ENCODE assay signal across 27 cellular contexts in the genomic region with DNA sequence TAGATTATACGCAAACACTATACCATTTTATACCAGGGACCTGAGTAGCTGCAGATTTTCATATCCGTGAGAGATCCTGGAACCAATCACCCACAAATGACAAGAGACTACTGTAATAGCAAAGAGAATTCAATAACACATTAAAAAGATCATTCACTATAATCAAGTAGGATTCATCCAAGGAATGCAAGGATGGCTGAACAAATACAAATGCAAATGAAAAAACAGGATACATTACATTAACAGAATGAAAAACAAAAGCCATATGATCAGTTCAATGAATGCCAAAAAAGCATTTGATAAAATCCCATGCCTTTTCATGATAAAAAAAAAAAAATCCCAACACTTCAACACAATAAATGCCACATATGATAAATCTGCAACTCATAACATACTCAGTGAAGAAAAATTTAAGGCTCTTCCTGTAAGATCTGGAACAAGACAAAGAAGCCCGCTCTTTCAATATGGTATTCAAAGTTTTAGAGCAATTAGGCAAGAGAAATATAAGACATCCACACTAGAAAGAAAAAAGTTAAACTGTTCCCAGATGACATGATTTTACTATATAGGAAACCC.
"Had no signal": no experiment of that assay in that cellular context is flagged by ENCODE, and none has a peak within 500 bp of the region (broad histone marks: within the 10 kb centered on the region; RNA-seq: fewer than 3 reads in every experiment).

No MANE protein-coding gene starts in this region.

- H3K36me3 ChIP-seq: cardiac muscle cell, gastroesophageal sphincter, sigmoid colon, thoracic aorta had no signal

- H3K4me3 Mint-ChIP-seq: activated B cell treated with CpG ODN at 0.5 μM for 24 hours; activated CD4-positive, alpha-beta T cell treated with anti-CD3 and anti-CD28 coated beads for 36 hours; activated naive CD8-positive, alpha-beta T cell; mesothelial cell of epicardium; naive B cell; neural crest cell; stimulated activated effector memory CD8-positive, alpha-beta T cell treated with anti-CD3 and anti-CD28 coated beads, Interleukin-12 subunit alpha, Interleukin-12 subunit beta, amount 100 ng/mL, for 72 hours; stimulated activated naive CD8-positive, alpha-beta T cell treated with anti-CD3 and anti-CD28 coated beads, Interleukin-15, Interleukin-2, amounts not matched to agents 100 ng/mL and 50 ng/mL, for 24 hours; T-helper 2 cell treated with Interferon-gamma antibody and Interleukin-4, amounts not matched to agents 5 μg/mL and 100 μg/mL, for 36 hours; type B pancreatic cell had no signal

- H2AFZ ChIP-seq: parathyroid adenoma had no signal

- H3K27me3 ChIP-seq: cardiac muscle cell, gastroesophageal sphincter, sigmoid colon had no signal

- DNase-seq: activated B cell treated with CpG ODN at 0.5 μM for 24 hours; activated CD4-positive, alpha-beta T cell treated with anti-CD3 and anti-CD28 coated beads for 36 hours; activated CD4-positive, alpha-beta T cell treated with anti-CD3 and anti-CD28 coated beads, Interleukin-2, amount 50 U/mL, for 4 hours; activated effector memory CD4-positive, alpha-beta T cell treated with Interleukin-2 at 50 U/mL for 16 hours; activated naive CD4-positive, alpha-beta T cell treated with Interleukin-2 at 50 U/mL for 16 hours; anterior cingulate cortex; cortex of kidney; head of caudate nucleus; hippocampal formation; naive B cell; occipital lobe; psoas muscle; sigmoid colon; small intestine; stimulated activated CD4-positive, alpha-beta T cell treated with anti-CD3 and anti-CD28 coated beads, Interleukin-4, amount 100 ng/mL, for 24 hours; T-helper 1 cell had no signal

- ATAC-seq: activated CD4-positive, alpha-beta T cell treated with anti-CD3 and anti-CD28 coated beads for 36 hours; gastroesophageal sphincter; psoas muscle; stimulated activated effector memory CD8-positive, alpha-beta T cell treated with anti-CD3 and anti-CD28 coated beads, Interleukin-12 subunit alpha, Interleukin-12 subunit beta, amount 100 ng/mL, for 72 hours had no signal

- H3K4me1 Mint-ChIP-seq: neural crest cell had no signal

- H3K27ac Mint-ChIP-seq: activated B cell treated with CpG ODN at 0.5 μM for 24 hours; activated CD4-positive, alpha-beta T cell treated with anti-CD3 and anti-CD28 coated beads for 36 hours; activated naive CD8-positive, alpha-beta T cell; mesothelial cell of epicardium; stimulated activated effector memory CD8-positive, alpha-beta T cell treated with anti-CD3 and anti-CD28 coated beads, Interleukin-12 subunit alpha, Interleukin-12 subunit beta, amount 100 ng/mL, for 72 hours; stimulated activated naive CD8-positive, alpha-beta T cell treated with anti-CD3 and anti-CD28 coated beads, Interleukin-15, Interleukin-2, amounts not matched to agents 100 ng/mL and 50 ng/mL, for 24 hours; T-helper 2 cell treated with Interferon-gamma antibody and Interleukin-4, amounts not matched to agents 5 μg/mL and 100 μg/mL, for 36 hours; type B pancreatic cell had no signal

- H3K9ac ChIP-seq: parathyroid adenoma had no signal

- H3K27me3 Mint-ChIP-seq: activated B cell treated with CpG ODN at 0.5 μM for 24 hours; activated CD4-positive, alpha-beta T cell treated with anti-CD3 and anti-CD28 coated beads for 36 hours; activated naive CD8-positive, alpha-beta T cell; naive B cell; stimulated activated naive CD8-positive, alpha-beta T cell treated with anti-CD3 and anti-CD28 coated beads, Interleukin-15, Interleukin-2, amounts not matched to agents 100 ng/mL and 50 ng/mL, for 24 hours; type B pancreatic cell had no signal

- H3K27ac ChIP-seq: cardiac muscle cell, gastroesophageal sphincter, parathyroid adenoma, psoas muscle, sigmoid colon, thoracic aorta had no signal

- H3K4me3 ChIP-seq: cardiac muscle cell, gastroesophageal sphincter, psoas muscle, sigmoid colon, thoracic aorta had no signal
